16 cellular contexts compared by ENCODE assay signal in the genomic region with DNA sequence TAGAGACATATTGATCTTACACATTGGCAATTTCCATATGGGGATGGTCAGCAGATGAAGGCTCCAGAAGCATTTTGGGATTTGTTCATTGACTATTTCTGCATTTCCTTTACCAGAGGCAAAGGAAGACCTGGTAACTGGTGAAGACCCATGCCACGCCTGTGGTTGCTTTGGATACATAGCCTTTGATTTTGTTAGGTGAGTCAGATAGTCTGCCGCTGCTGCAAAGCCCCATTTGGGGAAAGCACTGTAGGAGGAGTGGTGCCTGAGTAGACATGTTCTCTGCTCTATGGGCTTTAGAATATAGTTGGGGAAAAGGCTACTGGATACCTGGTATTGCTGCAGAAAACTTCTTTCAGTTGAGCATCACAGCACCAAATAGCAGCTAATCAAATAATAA. TPM values are rescaled to one million over a fixed set of nuclear protein-coding genes. Genes with fewer than 3 reads are reported as not detected.
DNase-seq lines count a peak whose midpoint lies in the region; ATAC-seq and TF ChIP-seq lines count a peak whose summit lies in the region.
"Had no signal": no experiment of that assay in that cellular context is flagged by ENCODE, and none has a peak within 500 bp of the region (broad histone marks: within the 10 kb centered on the region; RNA-seq: fewer than 3 reads in every experiment).

No MANE protein-coding gene starts in this region.

- CTCF ChIA-PET in activated naive CD4-positive, alpha-beta T cell treated with anti-CD3 and anti-CD28 coated beads, Interleukin-2, amount 10 ng/mL, durations not matched to agents 7 days and 5 days (lab: Charles Lee), result interaction anchor here (1.7 kb wide), 1 partner anchor 31 kb away, joined by 4 read pairs; no protein-coding TSS in a partner anchor
- CTCF ChIA-PET in mammary epithelial cell (lab: Charles Lee; ENCODE audit: low non-redundant PET), result interaction anchor here (0.5 kb wide), 1 partner anchor 430 kb away, joined by 4 read pairs; no protein-coding TSS in a partner anchor

- peak; percentile 38 for DNase-seq in activated naive CD4-positive, alpha-beta T cell treated with anti-CD3 and anti-CD28 coated beads, Interleukin-2, amount 10 ng/mL, durations not matched to agents 7 days and 5 days
- no peak for DNase-seq in activated naive CD4-positive, alpha-beta T cell treated with anti-CD3 and anti-CD28 coated beads, Interleukin-2, amount 50 U/mL, for 16 hours
- DNase-seq in RWPE2 (ENCODE audit: low spot score) (no peak), mammary epithelial cell (peak; percentile 75), BE2C (no peak), NCI-H748 (lab: John Stamatoyannopoulos, UW; ENCODE audit: unreplicated experiment) (no peak)
- DNase-seq in stimulated activated naive CD8-positive, alpha-beta T cell treated with anti-CD3 and anti-CD28 coated beads, Interleukin-15, Interleukin-2, amounts not matched to agents 100 U/mL and 50 U/mL, for 24 hours, result peak; percentile 5
- DNase-seq: COR-L47, MV-4-11, NCI-H1417 treated with DMSO at 0.1 percent for 48 hours, NCI-H1930, NCI-H2171, NCI-H82, Right ventricle myocardium superior had no signal

- H3K4me1 ChIP-seq in RWPE2 (ENCODE audit: insufficient read depth, poor library complexity, severe bottlenecking) (no peaks in the 10 kb centered on the region), mammary epithelial cell (ENCODE audit: insufficient read depth, low read length) (peaks cover 9% of the 10 kb centered on the region), BE2C (no peaks in the 10 kb centered on the region)

- no peak overlapping the region for H3K4me3 Mint-ChIP-seq in activated naive CD4-positive, alpha-beta T cell treated with anti-CD3 and anti-CD28 coated beads, Interleukin-2, amount 10 ng/mL, durations not matched to agents 7 days and 5 days

- no peaks in the 10 kb centered on the region for H3K36me3 Mint-ChIP-seq in activated naive CD4-positive, alpha-beta T cell treated with anti-CD3 and anti-CD28 coated beads, Interleukin-2, amount 10 ng/mL, durations not matched to agents 7 days and 5 days

- no peak overlapping the region for H3K27ac ChIP-seq in RWPE2 (ENCODE audit: poor library complexity, severe bottlenecking)
- no peak overlapping the region for H3K27ac ChIP-seq in mammary epithelial cell (ENCODE audit: insufficient read depth, low read depth, low read length)

- no peaks in the 10 kb centered on the region for H3K27me3 ChIP-seq in RWPE2 (ENCODE audit: insufficient read depth, poor library complexity, severe bottlenecking)
- no peaks in the 10 kb centered on the region for H3K27me3 ChIP-seq in mammary epithelial cell (ENCODE audit: insufficient read depth, low read length)
- H3K27me3 ChIP-seq in BE2C, result peaks cover 5% of the 10 kb centered on the region; the same call in 1 of the 2 replicates

- no peaks in the 10 kb centered on the region; the same call in 1 of the 2 replicates for H3K36me3 ChIP-seq in RWPE2 (ENCODE audit: low read depth)
- no peaks in the 10 kb centered on the region for H3K36me3 ChIP-seq in mammary epithelial cell (ENCODE audit: insufficient read depth, low read length)
- no peaks in the 10 kb centered on the region for H3K36me3 ChIP-seq in BE2C

- H3K27me3 Mint-ChIP-seq in activated naive CD4-positive, alpha-beta T cell treated with anti-CD3 and anti-CD28 coated beads, Interleukin-2, amount 10 ng/mL, durations not matched to agents 7 days and 5 days, result peaks cover 4% of the 10 kb centered on the region

- intact Hi-C loops in mammary epithelial cell (cut with micrococcal nuclease), result no loop called here

- no peaks in the 10 kb centered on the region for H4K20me1 ChIP-seq in mammary epithelial cell (ENCODE audit: insufficient read depth, low read length)

- in situ Hi-C loops in mammary epithelial cell (cut with MboI; ENCODE audit: low sequenced_read_pairs in 2 of 2), result loop anchor here in 1 of 2 donors (25.0 kb wide), 1 partner anchor 421 kb away; no protein-coding TSS in a partner anchor

- no peak overlapping the region for H3K9ac ChIP-seq in mammary epithelial cell (ENCODE audit: insufficient read depth, low read length)

- no peak overlapping the region for H3K4me3 ChIP-seq in RWPE2 (ENCODE audit: severe bottlenecking)
- no peak overlapping the region for H3K4me3 ChIP-seq in mammary epithelial cell (replicated peaks in 1 of 3; ENCODE audit: insufficient read depth in 1 of 3, low read depth in 2 of 3, low read length in 3 of 3)
- H3K4me3 ChIP-seq in BE2C (ENCODE audit: low read depth, low read length), result no peak overlapping the region
- H3K4me3 ChIP-seq: K562 had no signal

- no peaks in the 10 kb centered on the region for H3K79me2 ChIP-seq in mammary epithelial cell (ENCODE audit: insufficient read depth, low read length)

- H3K4me2 ChIP-seq in mammary epithelial cell (ENCODE audit: insufficient read depth, low read depth, low read length), result no peak overlapping the region

- no peak overlapping the region for H2AFZ ChIP-seq in mammary epithelial cell (ENCODE audit: low read depth, low read length)

- peaks cover 20% of the 10 kb centered on the region for H3K4me1 Mint-ChIP-seq in activated naive CD4-positive, alpha-beta T cell treated with anti-CD3 and anti-CD28 coated beads, Interleukin-2, amount 10 ng/mL, durations not matched to agents 7 days and 5 days

- ATAC-seq in RWPE2 (ENCODE audit: low read depth), result peak; percentile 88
- ATAC-seq in stimulated activated naive CD8-positive, alpha-beta T cell treated with anti-CD3 and anti-CD28 coated beads, Interleukin-15, Interleukin-2, amounts not matched to agents 100 U/mL and 50 U/mL, for 24 hours, result peak; percentile 73
- ATAC-seq: K562, Panc1 had no signal

- WGBS in mammary epithelial cell (ENCODE audit: low coverage, missing lambda C conversion rate), result 10% methylated on average over 1 of the region's 2 CpGs

- dilution Hi-C loops in mammary epithelial cell (cut with HindIII; ENCODE audit: low sequenced_read_pairs), result no loop called here

- H3K9me3 Mint-ChIP-seq in activated naive CD4-positive, alpha-beta T cell treated with anti-CD3 and anti-CD28 coated beads, Interleukin-2, amount 10 ng/mL, durations not matched to agents 7 days and 5 days, result no peaks in the 10 kb centered on the region

- no peak for TF ChIP-seq CTCF in RWPE2 (IDR thresholded peaks at IDR 0.05; ENCODE audit: poor library complexity, severe bottlenecking)
- TF ChIP-seq CTCF in mammary epithelial cell (conservative IDR thresholded peaks at IDR 0.05 in 1 of 2, IDR thresholded peaks at IDR 0.05 in 1 of 2; ENCODE audit: extremely low read depth in 1 of 2, insufficient read depth in 1 of 2, low read depth in 1 of 2, low read length in 2 of 2), result no peak
- no peak for TF ChIP-seq CTCF in BE2C (IDR thresholded peaks at IDR 0.05; ENCODE audit: low read depth, low read length)

- H3K9me3 ChIP-seq in RWPE2 (ENCODE audit: severe bottlenecking), result no peaks in the 10 kb centered on the region
- H3K9me3 ChIP-seq in mammary epithelial cell (replicated peaks; ENCODE audit: insufficient read depth, low read length), result no peaks in the 10 kb centered on the region
- H3K9me3 ChIP-seq in BE2C, result no peaks in the 10 kb centered on the region

- peak overlapping the region; percentile 7 for H3K27ac Mint-ChIP-seq in activated naive CD4-positive, alpha-beta T cell treated with anti-CD3 and anti-CD28 coated beads, Interleukin-2, amount 10 ng/mL, durations not matched to agents 7 days and 5 days

- no TSS peak for BruUV-seq in mammary epithelial cell (replicated peaks; lab: Mats Ljungman, UMichigan)

RNA-seq across cellular contexts. Expression of gene TFG, which starts 56.8 kb away (rescaled TPM):
- total RNA-seq in mammary epithelial cell, result 100 to 1,000 TPM; 129 to 137 TPM
- polyA plus RNA-seq in mammary epithelial cell, result 169 TPM
- polyA minus RNA-seq in mammary epithelial cell, result 71.6 TPM
- 126 TPM for polyA plus RNA-seq in BE2C (2012; ENCODE audit: insufficient read depth, insufficient read length, low read depth)

Comparison
In these comparisons a context has a peak if more than half of its experiments do, and no peak if none do; other contexts are left out.
1. DNase-seq: peak in activated naive CD4-positive, alpha-beta T cell treated with anti-CD3 and anti-CD28 coated beads, Interleukin-2, amount 10 ng/mL, durations not matched to agents 7 days and 5 days (single experiment), mammary epithelial cell (single experiment) and stimulated activated naive CD8-positive, alpha-beta T cell treated with anti-CD3 and anti-CD28 coated beads, Interleukin-15, Interleukin-2, amounts not matched to agents 100 U/mL and 50 U/mL, for 24 hours (single experiment); none in activated naive CD4-positive, alpha-beta T cell treated with anti-CD3 and anti-CD28 coated beads, Interleukin-2, amount 50 U/mL, for 16 hours (single experiment), RWPE2 (single experiment), BE2C (single experiment) and NCI-H748 (single experiment).